1 cellular context compared by ENCODE assay signal in genomic region chr6:67880939-67881705, GRCh38.
A peak's percentile ranks its signal among the peaks of the same experiment; 100 is the strongest.
TF ChIP-seq lines count a peak whose summit lies in the region.

No MANE protein-coding gene starts in this region.

TF ChIP-seq in K562, 482 proteins besides CTCF, POLR2A, EP300 and RAD21 (continued from another document and continues in another):
- TF ChIP-seq ZBTB34 (CRISPR knock-in tag; IDR thresholded peaks at IDR 0.05) = no peak
- 0 out of 2 replicates have a peak, but pooled peaks have one; percentile 22 for TF ChIP-seq MIER1 (IDR thresholded peaks at IDR 0.05; ENCODE audit: low read depth)
- peak; percentile 81 for TF ChIP-seq NFATC3 (IDR thresholded peaks at IDR 0.05)
- TF ChIP-seq ZNF41 (CRISPR knock-in tag; conservative IDR thresholded peaks at IDR 0.05) = 0 out of 2 replicates have a peak, but pooled peaks have one; percentile 43
- peak; percentile 20; the same call in 1 of the 2 replicates for TF ChIP-seq ZNF583 (CRISPR knock-in tag; IDR thresholded peaks at IDR 0.05)
- TF ChIP-seq, protein P1, sequence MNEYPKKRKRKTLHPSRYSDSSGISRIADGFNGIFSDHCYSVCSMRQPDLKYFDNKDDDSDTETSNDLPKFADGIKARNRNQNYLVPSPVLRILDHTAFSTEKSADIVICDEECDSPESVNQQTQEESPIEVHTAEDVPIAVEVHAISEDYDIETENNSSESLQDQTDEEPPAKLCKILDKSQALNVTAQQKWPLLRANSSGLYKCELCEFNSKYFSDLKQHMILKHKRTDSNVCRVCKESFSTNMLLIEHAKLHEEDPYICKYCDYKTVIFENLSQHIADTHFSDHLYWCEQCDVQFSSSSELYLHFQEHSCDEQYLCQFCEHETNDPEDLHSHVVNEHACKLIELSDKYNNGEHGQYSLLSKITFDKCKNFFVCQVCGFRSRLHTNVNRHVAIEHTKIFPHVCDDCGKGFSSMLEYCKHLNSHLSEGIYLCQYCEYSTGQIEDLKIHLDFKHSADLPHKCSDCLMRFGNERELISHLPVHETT (CRISPR knock-in tag; conservative IDR thresholded peaks at IDR 0.05 in 1 of 2, IDR thresholded peaks at IDR 0.05 in 1 of 2) = peak in 1 of 2 experiments; percentile 58; a peak in 1 of 4 replicates
- TF ChIP-seq, protein P2, sequence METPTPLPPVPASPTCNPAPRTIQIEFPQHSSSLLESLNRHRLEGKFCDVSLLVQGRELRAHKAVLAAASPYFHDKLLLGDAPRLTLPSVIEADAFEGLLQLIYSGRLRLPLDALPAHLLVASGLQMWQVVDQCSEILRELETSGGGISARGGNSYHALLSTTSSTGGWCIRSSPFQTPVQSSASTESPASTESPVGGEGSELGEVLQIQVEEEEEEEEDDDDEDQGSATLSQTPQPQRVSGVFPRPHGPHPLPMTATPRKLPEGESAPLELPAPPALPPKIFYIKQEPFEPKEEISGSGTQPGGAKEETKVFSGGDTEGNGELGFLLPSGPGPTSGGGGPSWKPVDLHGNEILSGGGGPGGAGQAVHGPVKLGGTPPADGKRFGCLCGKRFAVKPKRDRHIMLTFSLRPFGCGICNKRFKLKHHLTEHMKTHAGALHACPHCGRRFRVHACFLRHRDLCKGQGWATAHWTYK (CRISPR knock-in tag; IDR thresholded peaks at IDR 0.05) = 0 out of 2 replicates have a peak, but pooled peaks have one; percentile 73
- peak; percentile 65; the same call in 1 of the 2 replicates for TF ChIP-seq TEAD4 (IDR thresholded peaks at IDR 0.05; ENCODE audit: low read length)
- no peak for TF ChIP-seq TEAD4 (CRISPR knock-in tag; IDR thresholded peaks at IDR 0.05; ENCODE audit: borderline replicate concordance)
- no peak for TF ChIP-seq CREB5 (CRISPR knock-in tag; IDR thresholded peaks at IDR 0.05)
- TF ChIP-seq ZNF146 (CRISPR knock-in tag; IDR thresholded peaks at IDR 0.05; ENCODE audit: unreplicated experiment) = no peak
- peak; percentile 76 for TF ChIP-seq HIVEP1 (CRISPR knock-in tag; IDR thresholded peaks at IDR 0.05)
- TF ChIP-seq, protein P3, sequence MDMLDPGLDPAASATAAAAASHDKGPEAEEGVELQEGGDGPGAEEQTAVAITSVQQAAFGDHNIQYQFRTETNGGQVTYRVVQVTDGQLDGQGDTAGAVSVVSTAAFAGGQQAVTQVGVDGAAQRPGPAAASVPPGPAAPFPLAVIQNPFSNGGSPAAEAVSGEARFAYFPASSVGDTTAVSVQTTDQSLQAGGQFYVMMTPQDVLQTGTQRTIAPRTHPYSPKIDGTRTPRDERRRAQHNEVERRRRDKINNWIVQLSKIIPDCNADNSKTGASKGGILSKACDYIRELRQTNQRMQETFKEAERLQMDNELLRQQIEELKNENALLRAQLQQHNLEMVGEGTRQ (CRISPR knock-in tag; IDR thresholded peaks at IDR 0.05) = no peak
- peak; percentile 46 to 71; a peak in 2 of 4 replicates for TF ChIP-seq TRIM24 (IDR thresholded peaks at IDR 0.05)
- TF ChIP-seq HSF4 (CRISPR knock-in tag; IDR thresholded peaks at IDR 0.05; ENCODE audit: borderline replicate concordance) = peak; percentile 14; the same call in 1 of the 2 replicates
- TF ChIP-seq RFX1 (IDR thresholded peaks at IDR 0.05) = no peak
- no peak for TF ChIP-seq HDGF (IDR thresholded peaks at IDR 0.05)
- peak; percentile 68 for TF ChIP-seq KLF6 (CRISPR knock-in tag; IDR thresholded peaks at IDR 0.05; ENCODE audit: borderline replicate concordance)
- TF ChIP-seq RBFOX2 (IDR thresholded peaks at IDR 0.05; ENCODE audit: low read depth, low read length) = peak; percentile 3; the same call in 1 of the 2 replicates
- no peak for TF ChIP-seq MBD1 (CRISPR knock-in tag; IDR thresholded peaks at IDR 0.05)
- TF ChIP-seq SIN3A (IDR thresholded peaks at IDR 0.05; ENCODE audit: borderline replicate concordance in 2 of 2, control insufficient read depth in 1 of 2, low read depth in 2 of 2, low read length in 2 of 2) = peak in 1 of 2 experiments; percentile 86; a peak in 2 of 4 replicates
- no peak for TF ChIP-seq EZH2 (IDR thresholded peaks at IDR 0.05; ENCODE audit: borderline replicate concordance, low read depth, low read length)
- TF ChIP-seq SP1 (CRISPR knock-in tag; IDR thresholded peaks at IDR 0.05) = peak; percentile 53; the same call in 1 of the 2 replicates
- TF ChIP-seq GABPB2 (CRISPR knock-in tag; conservative IDR thresholded peaks at IDR 0.05) = no peak
- peak in 1 of 2 experiments; percentile 65 for TF ChIP-seq AFF1 (IDR thresholded peaks at IDR 0.05; ENCODE audit: low read depth in 1 of 2, partially characterized antibody in 2 of 2)
- 0 out of 2 replicates have a peak, but pooled peaks have one; percentile 23 for TF ChIP-seq ARID2 (IDR thresholded peaks at IDR 0.05)
- TF ChIP-seq NFE2L1 (tag; IDR thresholded peaks at IDR 0.05; ENCODE audit: borderline replicate concordance, low read depth) = no peak
- 0 out of 2 replicates have a peak, but pooled peaks have one; percentile 77 for TF ChIP-seq ZNF212 (CRISPR knock-in tag; IDR thresholded peaks at IDR 0.05)
- TF ChIP-seq EP400 (IDR thresholded peaks at IDR 0.05) = no peak
- TF ChIP-seq HBP1 (CRISPR knock-in tag; IDR thresholded peaks at IDR 0.05) = peak; percentile 91
- TF ChIP-seq ESRRB (CRISPR knock-in tag; IDR thresholded peaks at IDR 0.05; ENCODE audit: borderline replicate concordance) = no peak
- TF ChIP-seq PML (IDR thresholded peaks at IDR 0.05; ENCODE audit: low read length) = peak; percentile 36; the same call in 1 of the 2 replicates
- no peak for TF ChIP-seq MCM7 (IDR thresholded peaks at IDR 0.05)
- 0 out of 2 replicates have a peak, but pooled peaks have one; percentile 78 for TF ChIP-seq ZNF584 (CRISPR knock-in tag; IDR thresholded peaks at IDR 0.05; ENCODE audit: low read depth)
- TF ChIP-seq ZNF174 (CRISPR knock-in tag; IDR thresholded peaks at IDR 0.05) = 0 out of 2 replicates have a peak, but pooled peaks have one; percentile 59
- TF ChIP-seq, protein P4, sequence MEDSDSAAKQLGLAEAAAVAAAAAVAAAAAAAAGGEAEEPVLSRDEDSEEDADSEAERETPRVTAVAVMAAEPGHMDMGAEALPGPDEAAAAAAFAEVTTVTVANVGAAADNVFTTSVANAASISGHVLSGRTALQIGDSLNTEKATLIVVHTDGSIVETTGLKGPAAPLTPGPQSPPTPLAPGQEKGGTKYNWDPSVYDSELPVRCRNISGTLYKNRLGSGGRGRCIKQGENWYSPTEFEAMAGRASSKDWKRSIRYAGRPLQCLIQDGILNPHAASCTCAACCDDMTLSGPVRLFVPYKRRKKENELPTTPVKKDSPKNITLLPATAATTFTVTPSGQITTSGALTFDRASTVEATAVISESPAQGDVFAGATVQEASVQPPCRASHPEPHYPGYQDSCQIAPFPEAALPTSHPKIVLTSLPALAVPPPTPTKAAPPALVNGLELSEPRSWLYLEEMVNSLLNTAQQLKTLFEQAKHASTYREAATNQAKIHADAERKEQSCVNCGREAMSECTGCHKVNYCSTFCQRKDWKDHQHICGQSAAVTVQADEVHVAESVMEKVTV (CRISPR knock-in tag; IDR thresholded peaks at IDR 0.05) = 0 out of 2 replicates have a peak, but pooled peaks have one; percentile 28
- peak; percentile 42; the same call in 1 of the 2 replicates for TF ChIP-seq ZNF445 (CRISPR knock-in tag; IDR thresholded peaks at IDR 0.05; ENCODE audit: low read depth)
- peak; percentile 53 for TF ChIP-seq NCOR1 (IDR thresholded peaks at IDR 0.05)
- TF ChIP-seq, protein P5, sequence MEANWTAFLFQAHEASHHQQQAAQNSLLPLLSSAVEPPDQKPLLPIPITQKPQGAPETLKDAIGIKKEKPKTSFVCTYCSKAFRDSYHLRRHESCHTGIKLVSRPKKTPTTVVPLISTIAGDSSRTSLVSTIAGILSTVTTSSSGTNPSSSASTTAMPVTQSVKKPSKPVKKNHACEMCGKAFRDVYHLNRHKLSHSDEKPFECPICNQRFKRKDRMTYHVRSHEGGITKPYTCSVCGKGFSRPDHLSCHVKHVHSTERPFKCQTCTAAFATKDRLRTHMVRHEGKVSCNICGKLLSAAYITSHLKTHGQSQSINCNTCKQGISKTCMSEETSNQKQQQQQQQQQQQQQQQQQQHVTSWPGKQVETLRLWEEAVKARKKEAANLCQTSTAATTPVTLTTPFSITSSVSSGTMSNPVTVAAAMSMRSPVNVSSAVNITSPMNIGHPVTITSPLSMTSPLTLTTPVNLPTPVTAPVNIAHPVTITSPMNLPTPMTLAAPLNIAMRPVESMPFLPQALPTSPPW (CRISPR knock-in tag; IDR thresholded peaks at IDR 0.05) = peak; percentile 4
- TF ChIP-seq NR4A1 (CRISPR knock-in tag; IDR thresholded peaks at IDR 0.05) = no peak
- TF ChIP-seq NR4A1 (tag; IDR thresholded peaks at IDR 0.05) = no peak; the same call in 1 of the 2 replicates
- TF ChIP-seq, protein P6, sequence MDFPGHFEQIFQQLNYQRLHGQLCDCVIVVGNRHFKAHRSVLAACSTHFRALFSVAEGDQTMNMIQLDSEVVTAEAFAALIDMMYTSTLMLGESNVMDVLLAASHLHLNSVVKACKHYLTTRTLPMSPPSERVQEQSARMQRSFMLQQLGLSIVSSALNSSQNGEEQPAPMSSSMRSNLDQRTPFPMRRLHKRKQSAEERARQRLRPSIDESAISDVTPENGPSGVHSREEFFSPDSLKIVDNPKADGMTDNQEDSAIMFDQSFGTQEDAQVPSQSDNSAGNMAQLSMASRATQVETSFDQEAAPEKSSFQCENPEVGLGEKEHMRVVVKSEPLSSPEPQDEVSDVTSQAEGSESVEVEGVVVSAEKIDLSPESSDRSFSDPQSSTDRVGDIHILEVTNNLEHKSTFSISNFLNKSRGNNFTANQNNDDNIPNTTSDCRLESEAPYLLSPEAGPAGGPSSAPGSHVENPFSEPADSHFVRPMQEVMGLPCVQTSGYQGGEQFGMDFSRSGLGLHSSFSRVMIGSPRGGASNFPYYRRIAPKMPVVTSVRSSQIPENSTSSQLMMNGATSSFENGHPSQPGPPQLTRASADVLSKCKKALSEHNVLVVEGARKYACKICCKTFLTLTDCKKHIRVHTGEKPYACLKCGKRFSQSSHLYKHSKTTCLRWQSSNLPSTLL (IDR thresholded peaks at IDR 0.05) = no peak
- TF ChIP-seq TAF7 (tag; IDR thresholded peaks at IDR 0.05) = peak; percentile 35; the same call in 1 of the 2 replicates
